ENCODE assay signal across 25 cellular contexts in genomic region chr1:167673285-167673684, GRCh38. TPM values are rescaled to one million over a fixed set of nuclear protein-coding genes. Genes with fewer than 3 reads are reported as not detected.
A peak's percentile ranks its signal among the peaks of the same experiment; 100 is the strongest.
DNase-seq lines count a peak whose midpoint lies in the region; ATAC-seq and TF ChIP-seq lines count a peak whose summit lies in the region.
"Had no signal": no experiment of that assay in that cellular context is flagged by ENCODE, and none has a peak within 500 bp of the region (broad histone marks: within the 10 kb centered on the region; RNA-seq: fewer than 3 reads in every experiment).

No MANE protein-coding gene starts in this region.

- no peaks in the 10 kb centered on the region for H3K9me3 ChIP-seq in CD4-positive, CD25-positive, alpha-beta regulatory T cell (ENCODE audit: control insufficient read depth in 2 of 2, low read length in 2 of 2)
- no peaks in the 10 kb centered on the region for H3K9me3 ChIP-seq in HAP-1
- H3K9me3 ChIP-seq: gastroesophageal sphincter had no signal

- intact Hi-C loops in natural killer cell (cut with micrococcal nuclease), result no loop called here

- H3K36me3 ChIP-seq in CD4-positive, CD25-positive, alpha-beta regulatory T cell (ENCODE audit: control insufficient read depth, insufficient read depth, low read length), result peaks cover 73% of the 10 kb centered on the region
- H3K36me3 ChIP-seq in HAP-1 (replicated peaks), result no peaks in the 10 kb centered on the region
- H3K36me3 ChIP-seq: gastroesophageal sphincter, left lung, WERI-Rb-1 had no signal

- peak overlapping the region; percentile 45 to 79 (median 67) for H3K27ac Mint-ChIP-seq in CD4-positive, CD25-positive, alpha-beta regulatory T cell
- peak overlapping the region; percentile 87 for H3K27ac Mint-ChIP-seq in activated naive CD8-positive, alpha-beta T cell
- H3K27ac Mint-ChIP-seq in natural killer cell, result peak overlapping the region; percentile 88 to 97

- H3K27ac ChIP-seq in CD4-positive, CD25-positive, alpha-beta regulatory T cell (ENCODE audit: insufficient read depth, low read length, poor library complexity, severe bottlenecking), result no peak overlapping the region
- H3K27ac ChIP-seq: gastroesophageal sphincter, WERI-Rb-1 had no signal

- H3K4me1 Mint-ChIP-seq in activated T-cell treated with anti-CD3 and anti-CD28 coated beads, Interleukin-2, amount 50 U/mL, for 4 hours (ENCODE audit: low read depth), result peaks cover 62% of the 10 kb centered on the region
- H3K4me1 Mint-ChIP-seq in CD4-positive, CD25-positive, alpha-beta regulatory T cell, result peaks cover 52 to 76% (median 69%) of the 10 kb centered on the region in 4 donors
- H3K4me1 Mint-ChIP-seq in activated naive CD8-positive, alpha-beta T cell (ENCODE audit: low read depth), result peaks cover 58% of the 10 kb centered on the region
- peaks cover 61 to 63% of the 10 kb centered on the region in 2 donors for H3K4me1 Mint-ChIP-seq in natural killer cell

- DNase-seq in activated T-cell treated with anti-CD3 and anti-CD28 coated beads, Interleukin-2, amount 50 U/mL, for 4 hours, result no peak
- DNase-seq in activated T-cell treated with anti-CD3 and anti-CD28 coated beads, Interleukin-2, amount 50 U/mL, for 48 hours, result no peak
- no peak for DNase-seq in CD4-positive, CD25-positive, alpha-beta regulatory T cell
- DNase-seq in natural killer cell, result no peak
- no peak for DNase-seq in HAP-1 (ENCODE audit: low spot score in 2 of 2)
- no peak for DNase-seq in SHP77 treated with DMSO at 0.1 percent for 48 hours (lab: John Stamatoyannopoulos, UW)
- no peak for DNase-seq in HuH-7 (ENCODE audit: low spot score)
- DNase-seq: activated CD4-positive, alpha-beta T cell treated with anti-CD3 and anti-CD28 coated beads, Interleukin-2, amount 50 U/mL, for 48 hours; dorsolateral prefrontal cortex; H7; hippocampal formation; IMR-90; left lung; NCI-H1105; NCI-H187 treated with DMSO at 0.1 percent for 48 hours; NCI-H526; NK-92 treated with Interleukin-12 subunit alpha and Interleukin-12 subunit beta, amount 100 ng/mL, for 24 hours; Right ventricle myocardium superior; stimulated activated CD8-positive, alpha-beta memory T cell treated with anti-CD3 and anti-CD28 coated beads, Interleukin-4, amount 100 ng/mL, for 48 hours; T-helper 9 cell; trophoblast cell; WERI-Rb-1 had no signal

- H3K27me3 Mint-ChIP-seq in activated T-cell treated with anti-CD3 and anti-CD28 coated beads, Interleukin-2, amount 50 U/mL, for 4 hours (ENCODE audit: low read depth), result no peaks in the 10 kb centered on the region
- H3K27me3 Mint-ChIP-seq in CD4-positive, CD25-positive, alpha-beta regulatory T cell, result no peaks in the 10 kb centered on the region
- no peaks in the 10 kb centered on the region for H3K27me3 Mint-ChIP-seq in activated naive CD8-positive, alpha-beta T cell
- no peaks in the 10 kb centered on the region for H3K27me3 Mint-ChIP-seq in natural killer cell (ENCODE audit: low read depth in 2 of 2)

- in situ Hi-C loops in HAP-1 (cut with MboI; ENCODE audit: low sequenced_read_pairs), result no loop called here

- peak; percentile 34 to 57 for ATAC-seq in activated T-cell treated with anti-CD3 and anti-CD28 coated beads, Interleukin-2, amount 50 U/mL, for 4 hours
- ATAC-seq in CD4-positive, CD25-positive, alpha-beta regulatory T cell (ENCODE audit: low read depth in 2 of 2), result no peak
- peak in 1 of 3 donors; percentile 45 for ATAC-seq in natural killer cell
- ATAC-seq: gastroesophageal sphincter, left lung had no signal

- H3K36me3 Mint-ChIP-seq in activated T-cell treated with anti-CD3 and anti-CD28 coated beads, Interleukin-2, amount 50 U/mL, for 4 hours (ENCODE audit: insufficient read depth), result peaks cover 37% of the 10 kb centered on the region
- H3K36me3 Mint-ChIP-seq in CD4-positive, CD25-positive, alpha-beta regulatory T cell, result peaks cover 57% of the 10 kb centered on the region
- peaks cover 22% of the 10 kb centered on the region for H3K36me3 Mint-ChIP-seq in activated naive CD8-positive, alpha-beta T cell
- H3K36me3 Mint-ChIP-seq in natural killer cell, result no peaks in the 10 kb centered on the region

- peaks cover 52% of the 10 kb centered on the region for H3K4me1 ChIP-seq in CD4-positive, CD25-positive, alpha-beta regulatory T cell (ENCODE audit: control insufficient read depth, insufficient read depth, low read length, poor library complexity, severe bottlenecking)
- no peaks in the 10 kb centered on the region for H3K4me1 ChIP-seq in HAP-1
- H3K4me1 ChIP-seq: gastroesophageal sphincter had no signal

- H3K4me3 ChIP-seq in CD4-positive, CD25-positive, alpha-beta regulatory T cell (ENCODE audit: low read depth, low read length), result no peak overlapping the region
- H3K4me3 ChIP-seq in HAP-1, result no peak overlapping the region
- H3K4me3 ChIP-seq: dorsolateral prefrontal cortex, gastroesophageal sphincter, left lung had no signal

- H3K27me3 ChIP-seq in CD4-positive, CD25-positive, alpha-beta regulatory T cell (ENCODE audit: control insufficient read depth, insufficient read depth, low read length), result no peaks in the 10 kb centered on the region
- H3K27me3 ChIP-seq in HAP-1 (ENCODE audit: low read depth), result no peaks in the 10 kb centered on the region; the same call in 1 of the 2 replicates
- H3K27me3 ChIP-seq: dorsolateral prefrontal cortex, gastroesophageal sphincter, left lung had no signal

- H3K9me3 Mint-ChIP-seq in activated T-cell treated with anti-CD3 and anti-CD28 coated beads, Interleukin-2, amount 50 U/mL, for 4 hours, result no peaks in the 10 kb centered on the region
- H3K9me3 Mint-ChIP-seq in CD4-positive, CD25-positive, alpha-beta regulatory T cell, result no peaks in the 10 kb centered on the region
- H3K9me3 Mint-ChIP-seq in activated naive CD8-positive, alpha-beta T cell (ENCODE audit: low read depth), result no peaks in the 10 kb centered on the region
- no peaks in the 10 kb centered on the region for H3K9me3 Mint-ChIP-seq in natural killer cell

- no peak overlapping the region for H3K4me3 Mint-ChIP-seq in activated T-cell treated with anti-CD3 and anti-CD28 coated beads, Interleukin-2, amount 50 U/mL, for 4 hours
- H3K4me3 Mint-ChIP-seq in CD4-positive, CD25-positive, alpha-beta regulatory T cell, result peak overlapping the region in 2 of 4 donors; percentile 7 to 11
- no peak overlapping the region for H3K4me3 Mint-ChIP-seq in activated naive CD8-positive, alpha-beta T cell
- no peak overlapping the region for H3K4me3 Mint-ChIP-seq in natural killer cell

- TF ChIP-seq CTCF in natural killer cell (IDR thresholded peaks at IDR 0.05), result no peak

RNA-seq across cellular contexts. Expression of gene RCSD1, which starts 43.3 kb away (rescaled TPM):
- 10 to 100 TPM; 15.4 to 20.6 (median 17.5) TPM for total RNA-seq in activated T-cell treated with anti-CD3 and anti-CD28 coated beads, Interleukin-2, amount 50 U/mL, for 4 hours
- total RNA-seq in CD4-positive, CD25-positive, alpha-beta regulatory T cell, result 174 TPM
- 100 to 1,000 TPM; 207 to 251 (median 233) TPM for polyA plus RNA-seq in CD4-positive, CD25-positive, alpha-beta regulatory T cell
- total RNA-seq in natural killer cell, result 100 to 1,000 TPM in 2 of 3 donors, 10 to 100 TPM in 1; 86.3 to 130 (median 110) TPM
- total RNA-seq: IMR-90 had no signal
- polyA plus RNA-seq: BJ had no signal

RNA-seq across cellular contexts. Expression of gene MPZL1, which starts 48.5 kb away (rescaled TPM):
- total RNA-seq in activated T-cell treated with anti-CD3 and anti-CD28 coated beads, Interleukin-2, amount 50 U/mL, for 4 hours, result 10 to 100 TPM; 12.6 to 15.3 (median 15.3) TPM
- total RNA-seq in CD4-positive, CD25-positive, alpha-beta regulatory T cell, result 3.3 TPM
- polyA plus RNA-seq in CD4-positive, CD25-positive, alpha-beta regulatory T cell, result 10 to 100 TPM in 1 of 4 donors, 1 to 10 TPM in 3; 6.5 to 10.0 (median 9.2) TPM
- total RNA-seq in natural killer cell, result 1 to 10 TPM; 3.4 to 4.6 (median 4.0) TPM

Comparison
In these comparisons a context has a peak if more than half of its experiments do, and no peak if none do; other contexts are left out.
1. ATAC-seq: peak in activated T-cell treated with anti-CD3 and anti-CD28 coated beads, Interleukin-2, amount 50 U/mL, for 4 hours (2 of 2); none in CD4-positive, CD25-positive, alpha-beta regulatory T cell (0 of 2).
2. Peak in every context shown above with its lines, with median percentiles within 50 percentile points of each other: H3K27ac Mint-ChIP-seq.